In genomic region chr2:8239402-8240127, GRCh38 we compare ENCODE assay signal across 10 cellular contexts.
A peak's percentile ranks its signal among the peaks of the same experiment; 100 is the strongest.
DNase-seq lines count a peak whose midpoint lies in the region; ATAC-seq and TF ChIP-seq lines count a peak whose summit lies in the region.
"Had no signal": no experiment of that assay in that cellular context is flagged by ENCODE, and none has a peak within 500 bp of the region (broad histone marks: within the 10 kb centered on the region; RNA-seq: fewer than 3 reads in every experiment).

No MANE protein-coding gene starts in this region.

- H3K27ac Mint-ChIP-seq in activated T-cell treated with anti-CD3 and anti-CD28 coated beads, Interleukin-2, amount 50 U/mL, for 24 hours = peak overlapping the region; percentile 15
- peak overlapping the region; percentile 18 for H3K27ac Mint-ChIP-seq in stimulated activated naive CD8-positive, alpha-beta T cell treated with anti-CD3 and anti-CD28 coated beads, Interleukin-15, Interleukin-2, amounts not matched to agents 100 ng/mL and 50 ng/mL, for 24 hours

- peaks cover 4% of the 10 kb centered on the region for H3K36me3 Mint-ChIP-seq in activated T-cell treated with anti-CD3 and anti-CD28 coated beads, Interleukin-2, amount 50 U/mL, for 24 hours (ENCODE audit: low read depth)
- no peaks in the 10 kb centered on the region for H3K36me3 Mint-ChIP-seq in stimulated activated naive CD8-positive, alpha-beta T cell treated with anti-CD3 and anti-CD28 coated beads, Interleukin-15, Interleukin-2, amounts not matched to agents 100 ng/mL and 50 ng/mL, for 24 hours (ENCODE audit: low read depth)

- TF ChIP-seq CTCF in right atrium auricular region (IDR thresholded peaks at IDR 0.05) = no peak

- no peak overlapping the region for H3K27ac ChIP-seq in right atrium auricular region
- no peak overlapping the region for H3K27ac ChIP-seq in right cardiac atrium (ENCODE audit: low read length)

- H3K27me3 ChIP-seq in right atrium auricular region (no peaks in the 10 kb centered on the region), right cardiac atrium (ENCODE audit: control insufficient read depth, insufficient read depth) (no peaks in the 10 kb centered on the region)

- DNase-seq in right atrium auricular region (ENCODE audit: low spot score) = peak; percentile 13
- DNase-seq in left cardiac atrium = no peak
- DNase-seq in activated T-cell treated with anti-CD3 and anti-CD28 coated beads, Interleukin-2, amount 50 U/mL, for 24 hours = no peak
- peak; percentile 49 for DNase-seq in iPS-NIHi7 (ENCODE audit: extremely low spot score)
- DNase-seq in NCI-H2196 (lab: John Stamatoyannopoulos, UW; ENCODE audit: unreplicated experiment) = no peak
- no peak for DNase-seq in right cardiac atrium
- DNase-seq: SHP77 had no signal

- no peaks in the 10 kb centered on the region for H3K36me3 ChIP-seq in right atrium auricular region

- H3K4me3 Mint-ChIP-seq in activated T-cell treated with anti-CD3 and anti-CD28 coated beads, Interleukin-2, amount 50 U/mL, for 24 hours = no peak overlapping the region
- no peak overlapping the region for H3K4me3 Mint-ChIP-seq in stimulated activated naive CD8-positive, alpha-beta T cell treated with anti-CD3 and anti-CD28 coated beads, Interleukin-15, Interleukin-2, amounts not matched to agents 100 ng/mL and 50 ng/mL, for 24 hours

- peaks cover 17% of the 10 kb centered on the region for H3K4me1 Mint-ChIP-seq in activated T-cell treated with anti-CD3 and anti-CD28 coated beads, Interleukin-2, amount 50 U/mL, for 24 hours (ENCODE audit: low read depth)
- peaks cover 27% of the 10 kb centered on the region for H3K4me1 Mint-ChIP-seq in stimulated activated naive CD8-positive, alpha-beta T cell treated with anti-CD3 and anti-CD28 coated beads, Interleukin-15, Interleukin-2, amounts not matched to agents 100 ng/mL and 50 ng/mL, for 24 hours (ENCODE audit: low read depth)

- H3K9me3 ChIP-seq in right atrium auricular region (peaks cover 0 to 5% of the 10 kb centered on the region in 2 donors), right cardiac atrium (ENCODE audit: control insufficient read depth, low read length) (no peaks in the 10 kb centered on the region)

- H3K9me3 Mint-ChIP-seq in activated T-cell treated with anti-CD3 and anti-CD28 coated beads, Interleukin-2, amount 50 U/mL, for 24 hours = peaks cover 9% of the 10 kb centered on the region
- no peaks in the 10 kb centered on the region for H3K9me3 Mint-ChIP-seq in stimulated activated naive CD8-positive, alpha-beta T cell treated with anti-CD3 and anti-CD28 coated beads, Interleukin-15, Interleukin-2, amounts not matched to agents 100 ng/mL and 50 ng/mL, for 24 hours

- H3K4me1 ChIP-seq in right atrium auricular region = peaks cover 0 to 7% of the 10 kb centered on the region in 2 donors
- H3K4me1 ChIP-seq in right cardiac atrium (ENCODE audit: control insufficient read depth, insufficient read depth, low read length) = peaks cover 2% of the 10 kb centered on the region

- WGBS in right cardiac atrium = 74% methylated on average over 7 of the region's 7 CpGs

- ATAC-seq in left cardiac atrium (no peak), right cardiac atrium (no peak), GM18517 (IDR thresholded peaks at IDR 0.05; ENCODE audit: unreplicated experiment) (no peak)
- ATAC-seq: K562 had no signal

- H3K4me3 ChIP-seq in right atrium auricular region (no peak overlapping the region), right cardiac atrium (ENCODE audit: low read length) (no peak overlapping the region)
- H3K4me3 ChIP-seq: K562 had no signal

- peaks cover 14% of the 10 kb centered on the region for H3K27me3 Mint-ChIP-seq in activated T-cell treated with anti-CD3 and anti-CD28 coated beads, Interleukin-2, amount 50 U/mL, for 24 hours
- H3K27me3 Mint-ChIP-seq in stimulated activated naive CD8-positive, alpha-beta T cell treated with anti-CD3 and anti-CD28 coated beads, Interleukin-15, Interleukin-2, amounts not matched to agents 100 ng/mL and 50 ng/mL, for 24 hours = peaks cover 35% of the 10 kb centered on the region

- intact Hi-C loops in left cardiac atrium (cut with DNase I) = loop anchor here in 1 of 2 donors (10.0 kb wide), 1 partner anchor 175 kb away; no protein-coding TSS in a partner anchor
- intact Hi-C loops in right cardiac atrium (cut with DNase I) = no loop called here

Comparison
In these comparisons a context has a peak if more than half of its experiments do, and no peak if none do; other contexts are left out.
1. DNase-seq: peak in right atrium auricular region (single experiment) and iPS-NIHi7 (single experiment); none in left cardiac atrium (single experiment), activated T-cell treated with anti-CD3 and anti-CD28 coated beads, Interleukin-2, amount 50 U/mL, for 24 hours (single experiment), NCI-H2196 (single experiment) and right cardiac atrium (0 of 3).